Comparison of ENCODE assay signal across 20 cellular contexts in genomic region chr13:113357529-113357928, GRCh38. TPM values are rescaled to one million over a fixed set of nuclear protein-coding genes. Genes with fewer than 3 reads are reported as not detected.
DNase-seq lines count a peak whose midpoint lies in the region; ATAC-seq and TF ChIP-seq lines count a peak whose summit lies in the region.
"Had no signal": no experiment of that assay in that cellular context is flagged by ENCODE, and none has a peak within 500 bp of the region (broad histone marks: within the 10 kb centered on the region; RNA-seq: fewer than 3 reads in every experiment).

No MANE protein-coding gene starts in this region.

- no peak overlapping the region for H3K4me3 Mint-ChIP-seq in WTC11
- H3K4me3 Mint-ChIP-seq in activated naive CD8-positive, alpha-beta T cell treated with anti-CD3 and anti-CD28 coated beads for 36 hours = no peak overlapping the region
- H3K4me3 Mint-ChIP-seq: activated naive CD8-positive, alpha-beta T cell treated with anti-CD3 and anti-CD28 coated beads, Interleukin-2, amount 50 U/mL, for 24 hours; stimulated activated effector memory CD8-positive, alpha-beta T cell treated with anti-CD3 and anti-CD28 coated beads, Interleukin-12 subunit alpha, Interleukin-12 subunit beta, amount 100 ng/mL, for 72 hours had no signal

- POLR2A ChIA-PET in SK-N-SH (lab: Yijun Ruan, JAX) = no interaction called here
- POLR2A ChIA-PET in WTC11 (lab: Charles Lee) = no interaction called here

- no peak for TF ChIP-seq RAD21 in SK-N-SH (IDR thresholded peaks at IDR 0.05; ENCODE audit: low read length)

- no peaks in the 10 kb centered on the region for H3K27me3 ChIP-seq in SK-N-SH (ENCODE audit: insufficient read depth)
- H3K27me3 ChIP-seq: colonic mucosa had no signal

- H3K27ac ChIP-seq in SK-N-SH (ENCODE audit: low read depth in 2 of 2, low read length in 1 of 2) = no peak overlapping the region
- H3K27ac ChIP-seq: 22Rv1, colonic mucosa, tibial nerve had no signal

- no peak for TF ChIP-seq EP300 in SK-N-SH (IDR thresholded peaks at IDR 0.05; ENCODE audit: borderline replicate concordance in 1 of 2, low read depth in 1 of 2, low read length in 1 of 2)

- H3F3A ChIP-seq in SK-N-SH (replicated peaks; ENCODE audit: insufficient read depth) = peaks cover 3% of the 10 kb centered on the region

- no peaks in the 10 kb centered on the region for H3K9me3 ChIP-seq in SK-N-SH
- H3K9me3 ChIP-seq: colonic mucosa, tibial nerve had no signal

- peak overlapping the region; percentile 48 for H3K27ac Mint-ChIP-seq in WTC11
- H3K27ac Mint-ChIP-seq in activated naive CD8-positive, alpha-beta T cell treated with anti-CD3 and anti-CD28 coated beads for 36 hours = no peak overlapping the region
- H3K27ac Mint-ChIP-seq: activated naive CD8-positive, alpha-beta T cell treated with anti-CD3 and anti-CD28 coated beads, Interleukin-2, amount 50 U/mL, for 24 hours; stimulated activated effector memory CD8-positive, alpha-beta T cell treated with anti-CD3 and anti-CD28 coated beads, Interleukin-12 subunit alpha, Interleukin-12 subunit beta, amount 100 ng/mL, for 72 hours had no signal

- H2AFZ ChIP-seq in SK-N-SH (ENCODE audit: low read depth) = no peak overlapping the region

- H3K4me2 ChIP-seq in SK-N-SH = no peak overlapping the region
- H3K4me2 ChIP-seq: smooth muscle cell had no signal

- CTCF ChIA-PET in SK-N-SH (lab: Yijun Ruan, JAX) (no interaction called here), WTC11 (lab: Charles Lee) (no interaction called here)

- TF ChIP-seq CTCF in SK-N-SH (IDR thresholded peaks at IDR 0.05) = no peak
- no peak for TF ChIP-seq CTCF in WTC11 (IDR thresholded peaks at IDR 0.05)

- no peaks in the 10 kb centered on the region for H3K4me1 ChIP-seq in SK-N-SH (ENCODE audit: control insufficient read depth in 1 of 2, insufficient read depth in 2 of 2, low read depth in 1 of 2, low read length in 1 of 2)
- H3K4me1 ChIP-seq: colonic mucosa had no signal

- no peaks in the 10 kb centered on the region for H3K9me3 Mint-ChIP-seq in WTC11
- no peaks in the 10 kb centered on the region for H3K9me3 Mint-ChIP-seq in activated naive CD8-positive, alpha-beta T cell treated with anti-CD3 and anti-CD28 coated beads for 36 hours
- H3K9me3 Mint-ChIP-seq: activated naive CD8-positive, alpha-beta T cell treated with anti-CD3 and anti-CD28 coated beads, Interleukin-2, amount 50 U/mL, for 24 hours; stimulated activated effector memory CD8-positive, alpha-beta T cell treated with anti-CD3 and anti-CD28 coated beads, Interleukin-12 subunit alpha, Interleukin-12 subunit beta, amount 100 ng/mL, for 72 hours had no signal

- H4K20me1 ChIP-seq in SK-N-SH (ENCODE audit: insufficient read depth) = no peaks in the 10 kb centered on the region

- H3K4me1 Mint-ChIP-seq in WTC11 = no peaks in the 10 kb centered on the region; the same call in 1 of the 2 replicates
- no peaks in the 10 kb centered on the region for H3K4me1 Mint-ChIP-seq in activated naive CD8-positive, alpha-beta T cell treated with anti-CD3 and anti-CD28 coated beads for 36 hours
- H3K4me1 Mint-ChIP-seq: stimulated activated effector memory CD8-positive, alpha-beta T cell treated with anti-CD3 and anti-CD28 coated beads, Interleukin-12 subunit alpha, Interleukin-12 subunit beta, amount 100 ng/mL, for 72 hours had no signal

- whole genome bisulfite sequencing in SK-N-SH (ENCODE audit: low lambda C conversion rate) = 70% methylated on average over 5 of the region's 5 CpGs

- H3K9me2 ChIP-seq in SK-N-SH = no peaks in the 10 kb centered on the region

- ATAC-seq in SK-N-SH treated with all-trans-retinoic acid at 6 μM for 48 hours (peak; percentile 55; the same call in 2 of the 3 replicates), WTC11 (no peak)
- ATAC-seq: activated naive CD8-positive, alpha-beta T cell treated with anti-CD3 and anti-CD28 coated beads, Interleukin-2, amount 50 U/mL, for 24 hours; K562; stimulated activated effector memory CD8-positive, alpha-beta T cell treated with anti-CD3 and anti-CD28 coated beads, Interleukin-12 subunit alpha, Interleukin-12 subunit beta, amount 100 ng/mL, for 72 hours had no signal

- H3K36me3 Mint-ChIP-seq in WTC11 = peaks cover 42% of the 10 kb centered on the region
- no peaks in the 10 kb centered on the region for H3K36me3 Mint-ChIP-seq in activated naive CD8-positive, alpha-beta T cell treated with anti-CD3 and anti-CD28 coated beads for 36 hours

- H3K4me3 ChIP-seq in SK-N-SH (ENCODE audit: low read depth in 2 of 2, low read length in 1 of 2) = no peak overlapping the region
- H3K4me3 ChIP-seq: colonic mucosa, K562, smooth muscle cell, tibial nerve had no signal

- H3K36me3 ChIP-seq in SK-N-SH (replicated peaks in 1 of 2; ENCODE audit: control insufficient read depth in 1 of 2, insufficient read depth in 2 of 2, low read length in 1 of 2) = no peaks in the 10 kb centered on the region
- H3K36me3 ChIP-seq: colonic mucosa had no signal

- no peak overlapping the region for H3K9ac ChIP-seq in SK-N-SH

- no peaks in the 10 kb centered on the region for H3K79me2 ChIP-seq in SK-N-SH (ENCODE audit: insufficient read depth)

- no peak for DNase-seq in SK-N-SH
- no peak for DNase-seq in WTC11 (ENCODE audit: low spot score)
- DNase-seq in glomerular visceral epithelial cell (ENCODE audit: extremely low spot score) = peak; percentile 24
- DNase-seq in smooth muscle cell of the brain vasculature (ENCODE audit: low read depth, low spot score) = peak; percentile 10
- no peak for DNase-seq in GM19240 (ENCODE audit: insufficient read length, low spot score)
- DNase-seq in NCI-H526 (lab: John Stamatoyannopoulos, UW) = no peak
- DNase-seq in activated naive CD8-positive, alpha-beta T cell treated with anti-CD3 and anti-CD28 coated beads for 36 hours = no peak
- DNase-seq: activated CD4-positive, alpha-beta T cell treated with anti-CD3 and anti-CD28 coated beads, Interleukin-2, amount 50 U/mL, for 1 hour; activated naive CD8-positive, alpha-beta T cell treated with anti-CD3 and anti-CD28 coated beads, Interleukin-2, amount 50 U/mL, for 24 hours; activated T-cell treated with anti-CD3 and anti-CD28 coated beads, Interleukin-2, amount 50 U/mL, for 1 hour; colonic mucosa; NK-92 treated with Interleukin-12 subunit alpha and Interleukin-12 subunit beta, amount 100 ng/mL, for 24 hours; SIG-M5; T1000 had no signal

- H3K27me3 Mint-ChIP-seq in WTC11 (ENCODE audit: low read depth) = no peaks in the 10 kb centered on the region
- peaks cover 35% of the 10 kb centered on the region for H3K27me3 Mint-ChIP-seq in activated naive CD8-positive, alpha-beta T cell treated with anti-CD3 and anti-CD28 coated beads for 36 hours

TF ChIP-seq in SK-N-SH treated with all-trans-retinoic acid at 6 μM for 48 hours, 23 proteins besides CTCF, POLR2A, EP300 and RAD21 (continues in another document):
- no peak for TF ChIP-seq PPARA (CRISPR knock-in tag; IDR thresholded peaks at IDR 0.05; ENCODE audit: borderline replicate concordance)
- no peak for TF ChIP-seq ZFP30 (CRISPR knock-in tag; IDR thresholded peaks at IDR 0.05)
- no peak for TF ChIP-seq CREB5 (CRISPR knock-in tag; IDR thresholded peaks at IDR 0.05; ENCODE audit: low read depth)
- TF ChIP-seq ZNF565 (CRISPR knock-in tag; conservative IDR thresholded peaks at IDR 0.05; ENCODE audit: low read depth) = no peak

TF ChIP-seq in SK-N-SH, 30 proteins besides CTCF, POLR2A, EP300 and RAD21 (continues in another document):
- no peak for TF ChIP-seq FOXJ3 (CRISPR knock-in tag; IDR thresholded peaks at IDR 0.05)

TF ChIP-seq in WTC11, 78 proteins besides CTCF, POLR2A, EP300 and RAD21 (continues in another document):
- TF ChIP-seq ZNF512 (CRISPR knock-in tag; IDR thresholded peaks at IDR 0.05; ENCODE audit: borderline replicate concordance) (no peak), FOXP4 (CRISPR knock-in tag; IDR thresholded peaks at IDR 0.05) (no peak), SP1 (CRISPR knock-in tag; conservative IDR thresholded peaks at IDR 0.05) (no peak), JUN (CRISPR knock-in tag; IDR thresholded peaks at IDR 0.05) (no peak), NR3C1 (CRISPR knock-in tag; conservative IDR thresholded peaks at IDR 0.05; ENCODE audit: low read depth) (no peak), ATF3 (CRISPR knock-in tag; conservative IDR thresholded peaks at IDR 0.05) (no peak), ETV6 (CRISPR knock-in tag; IDR thresholded peaks at IDR 0.05) (no peak), NFE2L1 (CRISPR knock-in tag; IDR thresholded peaks at IDR 0.05) (no peak), TP53 (CRISPR knock-in tag; IDR thresholded peaks at IDR 0.05) (no peak)

RNA-seq across cellular contexts. Expression of gene GRTP1, which starts 6.4 kb away (rescaled TPM):
- polyA plus RNA-seq in SK-N-SH (2012; rRNA removed) = 8.0 and 10.2 TPM in 2 replicates
- 8.0 and 9.0 TPM in 2 replicates for polyA plus RNA-seq in SK-N-SH (2012; cell fraction: cytosol; rRNA removed)
- polyA plus RNA-seq in SK-N-SH (2012; cell fraction: nucleus; rRNA removed) = 15.9 and 16.6 TPM in 2 replicates
- total RNA-seq in WTC11 (2021) = 59.0 to 62.0 TPM (median 60.0 TPM) in 3 replicates
- not detected for total RNA-seq in activated naive CD8-positive, alpha-beta T cell treated with anti-CD3 and anti-CD28 coated beads for 36 hours

Comparison
In these comparisons a context has a peak if more than half of its experiments do, and no peak if none do; other contexts are left out.
1. DNase-seq: peak in glomerular visceral epithelial cell (single experiment) and smooth muscle cell of the brain vasculature (single experiment); none in SK-N-SH (single experiment), WTC11 (single experiment), GM19240 (single experiment), NCI-H526 (0 of 2) and activated naive CD8-positive, alpha-beta T cell treated with anti-CD3 and anti-CD28 coated beads for 36 hours (single experiment).
2. RNA of gene GRTP1, which starts 6.4 kb away (total RNA-seq): 59.0 to 62.0 TPM in WTC11; not detected in activated naive CD8-positive, alpha-beta T cell treated with anti-CD3 and anti-CD28 coated beads for 36 hours; every median in the first group is over 10 times any median in the second.